Comparison of ENCODE assay signal across 23 cellular contexts in genomic region chr22:45155050-45155840, GRCh38. TPM values are rescaled to one million over a fixed set of nuclear protein-coding genes. Genes with fewer than 3 reads are reported as not detected.
A peak's percentile ranks its signal among the peaks of the same experiment; 100 is the strongest.
DNase-seq lines count a peak whose midpoint lies in the region; ATAC-seq, FAIRE-seq and TF ChIP-seq lines count a peak whose summit lies in the region.
"Had no signal": no experiment of that assay in that cellular context is flagged by ENCODE, and none has a peak within 500 bp of the region (broad histone marks: within the 10 kb centered on the region; RNA-seq: fewer than 3 reads in every experiment).

No MANE protein-coding gene starts in this region.

- H3K9ac ChIP-seq in GM23248 (no peak overlapping the region), adipocyte (ENCODE audit: low read length) (no peak overlapping the region)
- H3K9ac ChIP-seq: BLaER1 had no signal

- H3K27me3 ChIP-seq in GM23248 (replicated peaks; ENCODE audit: insufficient read depth) (no peaks in the 10 kb centered on the region), adipocyte (replicated peaks; ENCODE audit: control insufficient read depth, insufficient read depth, low read length) (no peaks in the 10 kb centered on the region)
- H3K27me3 ChIP-seq: BLaER1, esophagus squamous epithelium, SJCRH30, testis had no signal

- no peaks in the 10 kb centered on the region for H3K27me3 Mint-ChIP-seq in effector memory CD8-positive, alpha-beta T cell
- H3K27me3 Mint-ChIP-seq: activated naive CD8-positive, alpha-beta T cell treated with anti-CD3 and anti-CD28 coated beads, Interleukin-2, amount 50 U/mL, for 24 hours; progenitor cell of endocrine pancreas had no signal

- 61 to 63% methylated on average over 9 of the region's 9 CpGs for WGBS in GM23248 (ENCODE audit: low coverage in 1 of 2, low lambda C conversion rate in 2 of 2, missing lambda C conversion rate in 2 of 2), 2 experiments

- peaks cover 51% of the 10 kb centered on the region for H3F3A ChIP-seq in GM23248 (ENCODE audit: insufficient read depth)

- no peak for TF ChIP-seq CTCF in AG10803 (conservative IDR thresholded peaks at IDR 0.05; ENCODE audit: low read length)

- no peaks in the 10 kb centered on the region; the same call in 1 of the 2 replicates for H4K20me1 ChIP-seq in GM23248 (ENCODE audit: insufficient read depth)

- H3K9me3 ChIP-seq in GM23248 (ENCODE audit: low read depth) = no peaks in the 10 kb centered on the region
- H3K9me3 ChIP-seq in adipocyte (ENCODE audit: control insufficient read depth, low read length) = no peaks in the 10 kb centered on the region
- H3K9me3 ChIP-seq: BLaER1, esophagus squamous epithelium, SJCRH30, testis had no signal

- in situ Hi-C loops in GM23248 (cut with MboI) = no loop called here

- H3K9me3 Mint-ChIP-seq in effector memory CD8-positive, alpha-beta T cell = no peaks in the 10 kb centered on the region
- H3K9me3 Mint-ChIP-seq: activated naive CD8-positive, alpha-beta T cell treated with anti-CD3 and anti-CD28 coated beads, Interleukin-2, amount 50 U/mL, for 24 hours; activated T-helper 2 cell treated with anti-CD3 and anti-CD28 coated beads, Interferon-gamma antibody, Interleukin-2, Interleukin-4, amounts not matched to agents 10 μg/mL and 5 μg/mL and 100 μg/mL, durations not matched to agents 14 hours and 24 hours and 36 hours; natural killer cell had no signal

- no peak overlapping the region for H2AFZ ChIP-seq in GM23248

- no peak overlapping the region for H3K4me3 Mint-ChIP-seq in effector memory CD8-positive, alpha-beta T cell
- H3K4me3 Mint-ChIP-seq: activated naive CD8-positive, alpha-beta T cell treated with anti-CD3 and anti-CD28 coated beads, Interleukin-2, amount 50 U/mL, for 24 hours; natural killer cell had no signal

- peak overlapping the region; percentile 45 for H3K27ac ChIP-seq in GM23248
- H3K27ac ChIP-seq: BLaER1, esophagus squamous epithelium, SJCRH30, testis had no signal

- TF ChIP-seq POLR2A in GM12892 (IDR thresholded peaks at IDR 0.05; ENCODE audit: low read depth, low read length) = no peak

- FAIRE-seq in GM12892 (lab: Jason Lieb, UNC) = no peak
- FAIRE-seq: GM19239, H54, K562, keratinocyte had no signal

- peaks cover 41% of the 10 kb centered on the region for H3K4me1 ChIP-seq in GM23248 (ENCODE audit: insufficient read depth)
- peaks cover 71% of the 10 kb centered on the region for H3K4me1 ChIP-seq in adipocyte (ENCODE audit: control insufficient read depth, insufficient read depth, low read length)

- no peaks in the 10 kb centered on the region for H3K9me2 ChIP-seq in GM23248 (ENCODE audit: insufficient read depth)

- peaks cover 40% of the 10 kb centered on the region for H3K79me2 ChIP-seq in GM23248 (ENCODE audit: insufficient read depth)

- peak; percentile 91 for DNase-seq in AG10803 (ENCODE audit: low read depth)
- peak; percentile 57 for DNase-seq in GM23248
- peak; percentile 38 for DNase-seq in adipocyte (ENCODE audit: low read depth)
- DNase-seq in iris pigment epithelial cell (ENCODE audit: low read depth) = peak; percentile 84
- no peak for DNase-seq in effector memory CD8-positive, alpha-beta T cell
- DNase-seq in activated CD4-positive, CD25-positive, alpha-beta regulatory T cell (lab: John Stamatoyannopoulos, UW) = no peak
- DNase-seq in GM12892 (ENCODE audit: insufficient read length) = no peak
- DNase-seq: activated naive CD8-positive, alpha-beta T cell treated with anti-CD3 and anti-CD28 coated beads, Interleukin-2, amount 50 U/mL, for 24 hours; DMS53; esophagus squamous epithelium; natural killer cell; NCI-H1048; NCI-H748 treated with DMSO at 0.1 percent for 48 hours; SJCRH30; testis had no signal

- H3K4me2 ChIP-seq in GM23248 (ENCODE audit: unreplicated experiment) = no peak overlapping the region
- H3K4me2 ChIP-seq: BLaER1 had no signal

- H3K4me3 ChIP-seq in AG10803 (ENCODE audit: low read length) = no peak overlapping the region
- H3K4me3 ChIP-seq in GM23248 = no peak overlapping the region
- peak overlapping the region; percentile 24 for H3K4me3 ChIP-seq in adipocyte (ENCODE audit: low read length)
- H3K4me3 ChIP-seq: BLaER1, esophagus squamous epithelium, K562, SJCRH30, testis had no signal

- no peak for ATAC-seq in effector memory CD8-positive, alpha-beta T cell (replicated peaks)
- ATAC-seq in GM18519 (IDR thresholded peaks at IDR 0.05; ENCODE audit: low FRiP score, unreplicated experiment) = no peak
- ATAC-seq: activated naive CD8-positive, alpha-beta T cell treated with anti-CD3 and anti-CD28 coated beads, Interleukin-2, amount 50 U/mL, for 24 hours; K562; natural killer cell had no signal

- H3K36me3 Mint-ChIP-seq in effector memory CD8-positive, alpha-beta T cell (ENCODE audit: insufficient read depth) = peaks cover 4% of the 10 kb centered on the region

- H3K27ac Mint-ChIP-seq in effector memory CD8-positive, alpha-beta T cell = peak overlapping the region in 1 of 2 donors; percentile 15
- H3K27ac Mint-ChIP-seq: activated naive CD8-positive, alpha-beta T cell treated with anti-CD3 and anti-CD28 coated beads, Interleukin-2, amount 50 U/mL, for 24 hours; activated T-helper 2 cell treated with anti-CD3 and anti-CD28 coated beads, Interferon-gamma antibody, Interleukin-2, Interleukin-4, amounts not matched to agents 10 μg/mL and 5 μg/mL and 100 μg/mL, durations not matched to agents 14 hours and 24 hours and 36 hours; natural killer cell; progenitor cell of endocrine pancreas had no signal

- 0 out of 2 replicates have a peak, but pooled peaks cover 5% of the 10 kb centered on the region for H3K36me3 ChIP-seq in GM23248 (ENCODE audit: low read depth)
- peaks cover 11% of the 10 kb centered on the region for H3K36me3 ChIP-seq in adipocyte (ENCODE audit: control insufficient read depth, insufficient read depth, low read length, severe bottlenecking)

- H3K4me1 Mint-ChIP-seq in effector memory CD8-positive, alpha-beta T cell (ENCODE audit: low read depth in 2 of 2) = peaks cover 8 to 19% of the 10 kb centered on the region in 2 donors

RNA-seq across cellular contexts. Expression of gene NUP50, which starts 8.5 kb away (rescaled TPM):
- 30.8 and 91.7 TPM in 2 replicates for total RNA-seq in GM23248 (2014; rRNA removed; shearing (Covaris generic))
- polyA plus RNA-seq in GM23248 (2016; fragmentation: Nextera tagmentation; extraction: Ambion mirVana) = 21.1 and 22.3 TPM in 2 replicates
- 45.5 TPM for polyA plus RNA-seq in GM12892 (2012; ENCODE audit: missing spikeins)

Comparison
In these comparisons a context has a peak if more than half of its experiments do, and no peak if none do; other contexts are left out.
1. DNase-seq: peak in AG10803 (single experiment), GM23248 (single experiment), adipocyte (single experiment) and iris pigment epithelial cell (single experiment); none in effector memory CD8-positive, alpha-beta T cell (0 of 3), activated CD4-positive, CD25-positive, alpha-beta regulatory T cell (0 of 4) and GM12892 (single experiment).